ENCODE assay signal across 1 cellular context in the genomic region with DNA sequence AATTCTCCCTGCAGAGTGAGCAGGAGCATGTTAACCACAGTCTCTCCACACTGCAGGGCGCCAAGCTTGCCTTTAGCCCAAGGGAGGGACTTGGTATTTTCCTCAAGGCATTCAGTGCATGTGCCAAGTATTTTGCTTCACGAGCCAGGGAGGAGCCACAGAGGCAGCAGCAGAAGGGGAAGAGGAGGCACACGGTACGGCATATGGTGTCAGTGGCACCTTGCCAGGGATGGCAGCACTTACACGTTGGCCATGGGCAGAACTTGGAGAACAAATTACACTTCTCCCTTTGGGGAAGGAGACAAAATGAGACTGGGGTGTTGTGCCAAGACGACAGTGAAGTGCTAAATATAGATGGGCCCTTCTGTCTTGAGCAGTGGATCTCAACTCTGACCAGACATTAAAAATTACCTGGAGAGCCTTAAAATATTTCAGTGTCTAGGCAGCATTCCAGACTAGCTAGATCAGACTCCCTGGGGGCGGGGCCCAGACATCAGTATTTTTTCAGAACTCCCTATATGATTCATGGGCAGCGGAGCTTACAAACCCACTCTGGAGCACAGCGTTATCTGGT.
TF ChIP-seq lines count a peak whose summit lies in the region.

No MANE protein-coding gene starts in this region.

TF ChIP-seq in H1, 55 proteins besides CTCF, POLR2A, EP300 and RAD21:
- TF ChIP-seq JUN (IDR thresholded peaks at IDR 0.05; ENCODE audit: low read depth, low read length) = no peak
- TF ChIP-seq SAP30 (IDR thresholded peaks at IDR 0.05; ENCODE audit: insufficient read depth, insufficient replicate concordance, low read length) = no peak
- TF ChIP-seq SIRT6 (IDR thresholded peaks at IDR 0.05; ENCODE audit: low read length) = no peak
- TF ChIP-seq RBBP5 (IDR thresholded peaks at IDR 0.05; ENCODE audit: borderline replicate concordance, low read depth, low read length) = no peak
- no peak for TF ChIP-seq TAF7 (optimal IDR thresholded peaks at IDR 0.05; ENCODE audit: borderline replicate concordance, low read depth, low read length)
- TF ChIP-seq MAFK (IDR thresholded peaks at IDR 0.05; ENCODE audit: low read depth, low read length) = no peak
- TF ChIP-seq CEBPB (IDR thresholded peaks at IDR 0.05; ENCODE audit: low read depth, low read length) = no peak
- no peak for TF ChIP-seq RXRA (IDR thresholded peaks at IDR 0.05; ENCODE audit: insufficient read depth, low read depth, low read length)
- TF ChIP-seq BACH1 (IDR thresholded peaks at IDR 0.05; ENCODE audit: low read length) = no peak
- TF ChIP-seq TCF12 (IDR thresholded peaks at IDR 0.05; ENCODE audit: low read depth, low read length) = no peak
- no peak for TF ChIP-seq CHD2 (IDR thresholded peaks at IDR 0.05; ENCODE audit: low read length)
- no peak for TF ChIP-seq SIX5 (IDR thresholded peaks at IDR 0.05; ENCODE audit: low read depth, low read length)
